ENCODE assay signal across 19 cellular contexts in the genomic region with DNA sequence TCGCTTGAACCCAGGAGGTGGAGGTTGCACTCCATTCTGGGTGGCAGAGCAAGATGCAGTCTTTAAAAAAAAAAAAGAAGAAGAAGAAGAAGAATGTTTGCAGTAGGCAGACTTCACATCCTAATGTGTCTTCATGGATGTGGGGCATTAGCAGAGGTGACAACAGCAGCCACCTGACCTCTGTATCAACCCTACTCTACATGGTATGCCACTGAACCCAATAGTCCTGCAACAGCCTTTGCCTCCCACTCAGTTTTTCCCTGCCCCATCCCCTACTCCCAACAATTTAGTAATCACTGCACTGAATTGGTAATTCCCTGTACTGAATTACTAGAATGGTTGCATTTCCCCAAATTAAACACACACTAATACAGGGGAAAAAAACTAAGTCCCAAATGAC.
"Had no signal": no experiment of that assay in that cellular context is flagged by ENCODE, and none has a peak within 500 bp of the region (broad histone marks: within the 10 kb centered on the region; RNA-seq: fewer than 3 reads in every experiment).

No MANE protein-coding gene starts in this region.

- H3K27me3 ChIP-seq: ascending aorta, gastroesophageal sphincter, heart right ventricle, right atrium auricular region, tibial nerve had no signal

- H3K4me1 ChIP-seq: right atrium auricular region, tibial nerve had no signal

- FAIRE-seq: islet of Langerhans had no signal

- ATAC-seq: activated CD8-positive, alpha-beta T cell treated with anti-CD3 and anti-CD28 coated beads for 36 hours; activated T-cell treated with anti-CD3 and anti-CD28 coated beads, Interleukin-2, amount 50 U/mL, for 4 hours; gastroesophageal sphincter; heart right ventricle; natural killer cell treated with Interleukin-12 subunit alpha and Interleukin-12 subunit beta and Interleukin-15 and Interleukin-18, amount 100 ng/mL, for 72 hours; T-helper 17 cell; WTC11 had no signal

- H3K36me3 Mint-ChIP-seq: activated naive CD8-positive, alpha-beta T cell; natural killer cell treated with Interleukin-12 subunit alpha and Interleukin-12 subunit beta and Interleukin-15 and Interleukin-18, amount 100 ng/mL, for 72 hours; WTC11 had no signal

- H3K36me3 ChIP-seq: ascending aorta, gastroesophageal sphincter, heart right ventricle, right atrium auricular region, tibial nerve had no signal

- H3K27ac ChIP-seq: ascending aorta, gastroesophageal sphincter, heart right ventricle, right atrium auricular region, skin epidermis, tibial nerve had no signal

- H3K4me3 ChIP-seq: ascending aorta, gastroesophageal sphincter, heart right ventricle, right atrium auricular region, skin epidermis, tibial nerve had no signal

- H3K9me3 ChIP-seq: ascending aorta, gastroesophageal sphincter, heart right ventricle, right atrium auricular region, tibial nerve had no signal

- H3K9me3 Mint-ChIP-seq: activated CD8-positive, alpha-beta T cell treated with anti-CD3 and anti-CD28 coated beads for 36 hours; activated T-cell treated with anti-CD3 and anti-CD28 coated beads, Interleukin-2, amount 50 U/mL, for 4 hours; natural killer cell treated with Interleukin-12 subunit alpha and Interleukin-12 subunit beta and Interleukin-15 and Interleukin-18, amount 100 ng/mL, for 72 hours; WTC11 had no signal

- DNase-seq: activated CD4-positive, alpha-beta T cell treated with anti-CD3 and anti-CD28 coated beads for 4 hours; activated CD8-positive, alpha-beta T cell treated with anti-CD3 and anti-CD28 coated beads for 36 hours; activated effector memory CD4-positive, alpha-beta T cell treated with Interleukin-2 at 50 U/mL for 16 hours; activated T-cell treated with anti-CD3 and anti-CD28 coated beads, Interleukin-2, amount 50 U/mL, for 4 hours; heart right ventricle; stimulated activated CD4-positive, alpha-beta T cell treated with anti-CD3 and anti-CD28 coated beads, Interleukin-15, amount 100 ng/mL, for 24 hours; stimulated activated CD4-positive, alpha-beta T cell treated with anti-CD3 and anti-CD28 coated beads, Interleukin-4, amount 100 ng/mL, for 24 hours; stimulated activated naive CD4-positive, alpha-beta T cell; substantia nigra; T-helper 17 cell had no signal

- H3K27ac Mint-ChIP-seq: activated CD8-positive, alpha-beta T cell treated with anti-CD3 and anti-CD28 coated beads for 36 hours; activated naive CD8-positive, alpha-beta T cell; natural killer cell treated with Interleukin-12 subunit alpha and Interleukin-12 subunit beta and Interleukin-15 and Interleukin-18, amount 100 ng/mL, for 72 hours; T-helper 17 cell; WTC11 had no signal
